In the genomic region with DNA sequence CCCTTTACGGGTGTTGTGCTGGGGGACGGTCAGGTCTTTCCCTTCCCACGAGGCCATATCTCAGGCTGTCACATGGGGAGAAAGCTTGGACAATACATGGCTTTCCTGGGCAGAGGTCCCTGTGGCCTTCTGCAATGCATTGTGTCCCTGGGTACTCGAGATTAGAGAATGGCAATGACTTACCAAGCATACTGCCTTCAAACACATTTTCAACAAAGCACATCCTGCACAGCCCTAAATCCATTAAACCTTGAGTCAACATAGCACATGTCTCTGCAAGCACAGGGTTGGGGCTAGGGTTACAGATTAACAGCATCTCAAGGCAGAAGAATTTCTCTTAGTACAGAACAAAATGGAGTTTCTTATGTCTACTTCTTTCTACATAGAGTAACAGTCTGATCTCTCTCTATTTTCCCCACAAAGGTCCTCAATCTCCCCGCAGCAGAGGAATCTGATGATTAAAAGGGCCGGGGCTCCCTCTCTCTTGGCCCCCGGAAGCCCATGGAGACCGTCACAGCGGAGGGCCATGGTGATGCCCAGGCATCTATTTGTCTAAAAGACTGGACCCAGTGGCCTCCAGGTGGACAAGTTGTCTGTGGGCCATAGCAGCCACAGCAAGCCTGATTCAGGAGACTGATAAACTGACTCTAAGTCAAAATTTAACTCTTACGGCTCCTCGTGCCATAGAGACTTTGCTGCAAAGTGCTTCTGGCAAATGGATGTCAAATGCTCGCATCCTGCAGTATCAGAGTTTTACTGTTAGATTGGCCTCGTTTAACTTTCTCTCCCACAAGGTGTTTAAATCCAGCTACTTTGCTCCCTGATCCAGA, we compare ENCODE assay signal across 7 cellular contexts. TPM values are rescaled to one million over a fixed set of nuclear protein-coding genes. Genes with fewer than 3 reads are reported as not detected.
DNase-seq lines count a peak whose midpoint lies in the region; TF ChIP-seq lines count a peak whose summit lies in the region.
"Not testable (repeated sequence)": the region's sequence is repeated elsewhere in the genome, so short reads cannot be mapped to it uniquely, and the experiment has no call there.

No MANE protein-coding gene starts in this region.

- not testable (repeated sequence) for H3K27ac ChIP-seq in endodermal cell (ENCODE audit: low read depth, low read length)

- peaks cover 11% of the 10 kb centered on the region for H3K36me3 ChIP-seq in endodermal cell (ENCODE audit: control insufficient read depth, insufficient read depth, low read length)

- TF ChIP-seq CTCF in endodermal cell (conservative IDR thresholded peaks at IDR 0.05); nephron (IDR thresholded peaks at IDR 0.05; ENCODE audit: unreplicated experiment in 3 of 3): not testable (repeated sequence)

- not testable (repeated sequence) for H3K9me3 Mint-ChIP-seq in endodermal cell, nephron

- peak overlapping the region; percentile 0 for H3K4me3 Mint-ChIP-seq in endodermal cell
- not testable (repeated sequence) for H3K4me3 Mint-ChIP-seq in nephron

- H3K36me3 Mint-ChIP-seq in endodermal cell (ENCODE audit: low read depth); nephron (ENCODE audit: low read depth): not testable (repeated sequence)

- H3K27me3 Mint-ChIP-seq in endodermal cell (ENCODE audit: insufficient read depth) (peaks cover 28% of the 10 kb centered on the region), nephron (ENCODE audit: low read depth) (peaks cover 83% of the 10 kb centered on the region)

- DNase-seq in DMS153 (lab: John Stamatoyannopoulos, UW): peak; percentile 85
- DNase-seq in NCI-H1417 (lab: John Stamatoyannopoulos, UW): peak; percentile 31 to 72 (median 44)
- peak; percentile 50 for DNase-seq in NCI-H345 treated with DMSO at 0.1 percent for 48 hours (lab: John Stamatoyannopoulos, UW; ENCODE audit: unreplicated experiment)
- peak; percentile 6 for DNase-seq in OCI-M1 (lab: John Stamatoyannopoulos, UW)
- not testable (repeated sequence) for DNase-seq in endodermal cell
- peak; percentile 23 for DNase-seq in kidney tubule cell (ENCODE audit: low spot score)

- peak overlapping the region; percentile 78 for H3K27ac Mint-ChIP-seq in endodermal cell
- peak overlapping the region; percentile 27 to 80 (median 80) for H3K27ac Mint-ChIP-seq in nephron

- H3K4me1 Mint-ChIP-seq in endodermal cell: peaks cover 81% of the 10 kb centered on the region
- peaks cover 22% of the 10 kb centered on the region for H3K4me1 Mint-ChIP-seq in nephron

- WGBS in endodermal cell (ENCODE audit: insufficient coverage in 1 of 2, insufficient read length in 1 of 2), 2 experiments: 79 to 84% methylated on average over 8 to 13 of the region's 13 CpGs

- H3K4me3 ChIP-seq in endodermal cell (ENCODE audit: low read length): peak overlapping the region; percentile 84

- H3K27me3 ChIP-seq in endodermal cell (ENCODE audit: control insufficient read depth, insufficient read depth, low read length, poor library complexity, severe bottlenecking): peaks cover 22% of the 10 kb centered on the region

- H3K9me3 ChIP-seq in endodermal cell (ENCODE audit: control insufficient read depth, low read length): not testable (repeated sequence)

- H3K9ac ChIP-seq in endodermal cell (ENCODE audit: extremely low read depth, low read length, poor library complexity, severe bottlenecking): not testable (repeated sequence)

- peaks cover 14% of the 10 kb centered on the region for H3K4me1 ChIP-seq in endodermal cell (ENCODE audit: control insufficient read depth, insufficient read depth, low read length)

RNA-seq across cellular contexts. Expression of gene SKA1, which starts 30.1 kb away (rescaled TPM):
- total RNA-seq in endodermal cell: 10 to 100 TPM; 26.4 to 70.0 TPM
- polyA plus RNA-seq in endodermal cell (2013, experiment 1 of 2): 23.4 TPM
- polyA plus RNA-seq in endodermal cell (2013, experiment 2 of 2): 22.7 TPM
